In the genomic region with DNA sequence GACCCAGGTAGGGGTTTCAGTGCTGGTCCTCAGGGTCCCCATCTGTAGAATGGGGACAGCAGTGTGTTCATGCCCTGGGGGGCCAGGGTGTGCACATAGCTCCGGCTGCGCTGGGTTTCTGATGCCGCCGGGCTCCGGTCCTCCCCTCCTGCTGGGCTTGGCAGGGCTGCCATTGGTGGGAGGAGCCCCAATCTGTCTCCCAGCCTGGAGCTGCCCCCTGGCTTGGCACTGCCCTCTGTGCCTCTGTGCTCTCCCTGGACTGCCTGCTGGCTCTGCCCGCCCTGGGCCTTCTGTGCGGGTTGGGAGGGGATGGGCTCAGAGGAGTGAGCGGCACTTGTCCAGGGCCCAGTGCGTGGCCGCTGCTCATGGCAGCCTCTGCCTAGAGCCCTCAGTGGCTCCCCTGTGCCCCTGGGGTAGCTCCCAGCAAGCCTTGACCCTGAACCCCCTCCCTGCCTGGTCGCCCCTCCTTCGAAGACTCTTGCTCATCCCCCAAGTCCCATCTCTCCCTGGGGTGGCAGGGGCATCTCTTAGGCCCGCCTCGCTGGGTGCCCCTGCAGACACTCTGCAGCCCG, we compare ENCODE assay signal across 28 cellular contexts. TPM values are rescaled to one million over a fixed set of nuclear protein-coding genes. Genes with fewer than 3 reads are reported as not detected.
DNase-seq lines count a peak whose midpoint lies in the region; ATAC-seq, FAIRE-seq and TF ChIP-seq lines count a peak whose summit lies in the region.
"Had no signal": no experiment of that assay in that cellular context is flagged by ENCODE, and none has a peak within 500 bp of the region (broad histone marks: within the 10 kb centered on the region; RNA-seq: fewer than 3 reads in every experiment).

No MANE protein-coding gene starts in this region.

- no peak for TF ChIP-seq EP300 in HepG2 (IDR thresholded peaks at IDR 0.05; ENCODE audit: low read depth in 2 of 2, low read length in 2 of 2)
- TF ChIP-seq EP300 in HepG2 (CRISPR knock-in tag; IDR thresholded peaks at IDR 0.05; ENCODE audit: borderline replicate concordance), result no peak

- FAIRE-seq in HepG2 (lab: Jason Lieb, UNC), result no peak
- FAIRE-seq: endothelial cell of umbilical vein, GM12892 had no signal

- H3K27ac ChIP-seq in BLaER1, result no peak overlapping the region
- H3K27ac ChIP-seq in RWPE2 (ENCODE audit: poor library complexity, severe bottlenecking), result peak overlapping the region; percentile 80
- H3K27ac ChIP-seq in HepG2 (ENCODE audit: extremely low read length, insufficient read depth, low read length), result no peak overlapping the region
- peak overlapping the region; percentile 76 for H3K27ac ChIP-seq in subcutaneous abdominal adipose tissue (ENCODE audit: low read depth, low read length)
- H3K27ac ChIP-seq: upper lobe of right lung had no signal

- POLR2A ChIA-PET in HepG2 (lab: Yijun Ruan, JAX), result interaction anchor here (1.3 kb wide), 1 partner anchor 34 kb away, joined by 3 read pairs; no protein-coding TSS in a partner anchor

- in situ Hi-C loops in HepG2 (cut with HindIII; ENCODE audit: extremely low pct_ligation_motif_present, low pct_unique_long_range_greater_than_20kb), result no loop called here

- no peak for TF ChIP-seq CTCF in RWPE2 (IDR thresholded peaks at IDR 0.05; ENCODE audit: poor library complexity, severe bottlenecking)
- no peak for TF ChIP-seq CTCF in HepG2 (CRISPR knock-in tag; IDR thresholded peaks at IDR 0.05)

- peaks cover 100% of the 10 kb centered on the region for H4K20me1 ChIP-seq in BLaER1
- peaks cover 42% of the 10 kb centered on the region for H4K20me1 ChIP-seq in HepG2 (ENCODE audit: insufficient read depth, low read length)

- H3K9me3 ChIP-seq in BLaER1, result no peaks in the 10 kb centered on the region
- no peaks in the 10 kb centered on the region for H3K9me3 ChIP-seq in RWPE2 (ENCODE audit: severe bottlenecking)
- no peaks in the 10 kb centered on the region for H3K9me3 ChIP-seq in HepG2 (ENCODE audit: low read length)
- no peaks in the 10 kb centered on the region for H3K9me3 ChIP-seq in subcutaneous abdominal adipose tissue (ENCODE audit: control insufficient read depth in 5 of 5, low read length in 5 of 5)
- H3K9me3 ChIP-seq: HAP-1, upper lobe of right lung had no signal

- ATAC-seq in RWPE2 (ENCODE audit: low read depth) (no peak), HepG2 (no peak)
- ATAC-seq: upper lobe of right lung, WTC11 had no signal

- peak overlapping the region; percentile 76 for H3K4me2 ChIP-seq in BLaER1
- H3K4me2 ChIP-seq in HepG2 (ENCODE audit: low read depth, low read length), result no peak overlapping the region

- WGBS in HepG2 (ENCODE audit: low lambda C conversion rate), result 81% methylated on average over 7 of the region's 15 CpGs

- no peak overlapping the region for H3K4me3 ChIP-seq in BLaER1
- H3K4me3 ChIP-seq in RWPE2 (ENCODE audit: severe bottlenecking), result no peak overlapping the region
- no peak overlapping the region for H3K4me3 ChIP-seq in HepG2 (replicated peaks in 1 of 3; ENCODE audit: insufficient read depth in 1 of 3, low read depth in 2 of 3, low read length in 3 of 3)
- no peak overlapping the region for H3K4me3 ChIP-seq in subcutaneous abdominal adipose tissue (ENCODE audit: low read depth in 1 of 5, low read length in 5 of 5)
- H3K4me3 ChIP-seq: HAP-1, upper lobe of right lung had no signal

- H3K9ac ChIP-seq in BLaER1, result no peak overlapping the region
- no peak overlapping the region for H3K9ac ChIP-seq in HepG2 (ENCODE audit: insufficient read depth, low read depth, low read length)
- peak overlapping the region in 1 of 5 donors; percentile 21 for H3K9ac ChIP-seq in subcutaneous abdominal adipose tissue (ENCODE audit: low read length in 5 of 5)

- TF ChIP-seq POLR2A in HepG2 (IDR thresholded peaks at IDR 0.05; ENCODE audit: insufficient read depth in 1 of 2, low read depth in 2 of 2, low read length in 2 of 2), result no peak

- DNase-seq in RWPE2 (ENCODE audit: low spot score) (no peak), HepG2 (ENCODE audit: low spot score) (no peak), T-helper 1 cell (no peak), NCI-H345 (lab: John Stamatoyannopoulos, UW) (no peak)
- no peak for DNase-seq in stimulated activated CD4-positive, alpha-beta T cell treated with anti-CD3 and anti-CD28 coated beads, Interleukin-2, amount 100 ng/mL, for 24 hours
- DNase-seq in activated naive CD4-positive, alpha-beta T cell (lab: John Stamatoyannopoulos, UW), result no peak
- DNase-seq: ACHN; activated naive CD4-positive, alpha-beta T cell treated with anti-CD3 and anti-CD28 coated beads, Interleukin-2, amount 10 ng/mL, durations not matched to agents 7 days and 5 days; Calu3; dermis blood vessel endothelial cell; kidney glomerular epithelial cell; mesenchymal stem cell; NCI-H1105; NCI-H1930; NCI-H82; occipital lobe; SHP77; stimulated activated CD4-positive, alpha-beta T cell treated with anti-CD3 and anti-CD28 coated beads, Interleukin-12 subunit alpha, Interleukin-12 subunit beta, amount 100 ng/mL, for 4 hours; stimulated activated CD4-positive, alpha-beta T cell treated with anti-CD3 and anti-CD28 coated beads, Interleukin-4, amount 100 ng/mL, for 4 hours; stimulated activated naive CD4-positive, alpha-beta T cell treated with Interleukin-2 at 50 U/mL for 16 hours; T1000; upper lobe of right lung had no signal

- intact Hi-C loops in HepG2 (cut with micrococcal nuclease; ENCODE audit: unreplicated experiment), result loop anchor here (5.0 kb wide), 1 partner anchor 190 kb away; no protein-coding TSS in a partner anchor

- no peak overlapping the region for H2AFZ ChIP-seq in HepG2 (ENCODE audit: low read length)

- peaks cover 66% of the 10 kb centered on the region for H3K79me2 ChIP-seq in HepG2 (ENCODE audit: insufficient read depth, low read length)

- TF ChIP-seq RAD21 in HepG2 (CRISPR knock-in tag; IDR thresholded peaks at IDR 0.05), result no peak

- CTCF ChIA-PET in HepG2 (lab: Yijun Ruan, JAX; ENCODE audit: low intra/inter-chr PET ratio, low total read pairs), result no interaction called here

- H3K27me3 ChIP-seq in BLaER1, result no peaks in the 10 kb centered on the region
- H3K27me3 ChIP-seq in RWPE2 (ENCODE audit: insufficient read depth, poor library complexity, severe bottlenecking), result no peaks in the 10 kb centered on the region
- H3K27me3 ChIP-seq in HepG2 (ENCODE audit: control insufficient read depth in 1 of 2, insufficient read depth in 2 of 2, low read length in 2 of 2), result no peaks in the 10 kb centered on the region
- H3K27me3 ChIP-seq in subcutaneous abdominal adipose tissue (ENCODE audit: control insufficient read depth in 5 of 5, insufficient read depth in 4 of 5, low read length in 5 of 5), result no peaks in the 10 kb centered on the region
- H3K27me3 ChIP-seq: upper lobe of right lung had no signal

- H3K4me1 ChIP-seq in BLaER1, result peaks cover 100% of the 10 kb centered on the region
- peaks cover 68% of the 10 kb centered on the region for H3K4me1 ChIP-seq in RWPE2 (ENCODE audit: insufficient read depth, poor library complexity, severe bottlenecking)
- H3K4me1 ChIP-seq in HepG2 (ENCODE audit: insufficient read depth, low read length), result peaks cover 64% of the 10 kb centered on the region
- peaks cover 8 to 99% (median 92%) of the 10 kb centered on the region in 5 donors for H3K4me1 ChIP-seq in subcutaneous abdominal adipose tissue (ENCODE audit: control insufficient read depth in 5 of 5, insufficient read depth in 5 of 5, low read length in 5 of 5)
- H3K4me1 ChIP-seq: HAP-1 had no signal

- no TSS peak for BruUV-seq in HepG2 (replicated peaks; lab: Mats Ljungman, UMichigan)

- H3K36me3 ChIP-seq in BLaER1 (peaks cover 12% of the 10 kb centered on the region; the same call in 1 of the 2 replicates), RWPE2 (ENCODE audit: low read depth) (no peaks in the 10 kb centered on the region; the same call in 1 of the 2 replicates), HepG2 (replicated peaks in 1 of 2; ENCODE audit: control insufficient read depth in 1 of 2, insufficient read depth in 2 of 2, low read length in 2 of 2) (no peaks in the 10 kb centered on the region), subcutaneous abdominal adipose tissue (ENCODE audit: control insufficient read depth in 5 of 5, insufficient read depth in 5 of 5, low read length in 5 of 5) (no peaks in the 10 kb centered on the region)
- H3K36me3 ChIP-seq: HAP-1, upper lobe of right lung had no signal

TF ChIP-seq in HepG2, 621 proteins besides CTCF, POLR2A, EP300 and RAD21 (continues in another document):
- no peak for TF ChIP-seq SP4 (CRISPR knock-in tag; IDR thresholded peaks at IDR 0.05)
- TF ChIP-seq ZNF10 (CRISPR knock-in tag; IDR thresholded peaks at IDR 0.05; ENCODE audit: borderline replicate concordance, low read depth), result no peak
- no peak for TF ChIP-seq SMAD9 (CRISPR knock-in tag; IDR thresholded peaks at IDR 0.05)
- TF ChIP-seq ZNF30 (CRISPR knock-in tag; IDR thresholded peaks at IDR 0.05), result no peak

RNA-seq across cellular contexts. Expression of gene RXRA, which starts 35.7 kb away (rescaled TPM):
- total RNA-seq in HepG2 (2016; rRNA removed; fragmentation: Illumina TruSeq; extraction: Trizol), result 19.2 and 29.2 TPM in 2 replicates
- 24.1 and 24.5 TPM in 2 replicates for total RNA-seq in HepG2 (2016; cell fraction: cytosol; rRNA removed; fragmentation: Illumina TruSeq; extraction: Trizol; ENCODE audit: low read depth)
- total RNA-seq in HepG2 (2016; cell fraction: insoluble cytoplasmic fraction; rRNA removed; fragmentation: Illumina TruSeq; extraction: Trizol), result 16.2 and 29.2 TPM in 2 replicates
- total RNA-seq in HepG2 (2016; cell fraction: membrane; rRNA removed; fragmentation: Illumina TruSeq; extraction: Trizol), result 50.6 and 51.0 TPM in 2 replicates
- 14.5 and 14.9 TPM in 2 replicates for total RNA-seq in HepG2 (2016; cell fraction: nucleus; rRNA removed; fragmentation: Illumina TruSeq; extraction: Trizol)
- polyA plus RNA-seq in HepG2 (2011; rRNA removed), result 18.9 and 23.8 TPM in 2 replicates
- 20.3 and 28.6 TPM in 2 replicates for polyA plus RNA-seq in HepG2 (2011; cell fraction: cytosol; rRNA removed)
- 25.5 and 28.6 TPM in 2 replicates for polyA plus RNA-seq in HepG2 (2011; cell fraction: nucleus; rRNA removed)
- polyA plus RNA-seq in HepG2 (2012), result 42.6 and 48.4 TPM in 2 replicates
- polyA plus RNA-seq in HepG2 (2016; cell fraction: cytosol; fragmentation: Illumina TruSeq; extraction: Trizol; ENCODE audit: low read depth), result 68.3 and 74.3 TPM in 2 replicates
- 28.2 and 39.1 TPM in 2 replicates for polyA plus RNA-seq in HepG2 (2016; cell fraction: insoluble cytoplasmic fraction; fragmentation: Illumina TruSeq; extraction: Trizol; ENCODE audit: low read depth)
- 81.0 and 95.6 TPM in 2 replicates for polyA plus RNA-seq in HepG2 (2016; cell fraction: membrane; fragmentation: Illumina TruSeq; extraction: Trizol; ENCODE audit: low read depth)
- polyA plus RNA-seq in HepG2 (2016; cell fraction: nucleus; fragmentation: Illumina TruSeq; extraction: Trizol; ENCODE audit: insufficient read depth, low read depth), result 27.8 and 30.7 TPM in 2 replicates
- 26.4 and 69.1 TPM in 2 replicates for polyA minus RNA-seq in HepG2 (2011; rRNA and poly(A)+ RNA removed; ENCODE audit: low replicate concordance)
- polyA minus RNA-seq in HepG2 (2011; cell fraction: cytosol; rRNA and poly(A)+ RNA removed), result 27.2 and 30.5 TPM in 2 replicates
- 13.6 and 15.8 TPM in 2 replicates for polyA minus RNA-seq in HepG2 (2011; cell fraction: nucleus; rRNA and poly(A)+ RNA removed)

Comparison
In these comparisons a context has a peak if more than half of its experiments do, and no peak if none do; other contexts are left out.
1. H3K27ac ChIP-seq: peak in RWPE2 (single experiment) and subcutaneous abdominal adipose tissue (single experiment); none in BLaER1 (single experiment) and HepG2 (single experiment).